ENCODE assay signal across 16 cellular contexts in genomic region chr14:89910706-89911017, GRCh38. TPM values are rescaled to one million over a fixed set of nuclear protein-coding genes. Genes with fewer than 3 reads are reported as not detected.
A peak's percentile ranks its signal among the peaks of the same experiment; 100 is the strongest.
DNase-seq lines count a peak whose midpoint lies in the region; ATAC-seq, FAIRE-seq and TF ChIP-seq lines count a peak whose summit lies in the region.
"Had no signal": no experiment of that assay in that cellular context is flagged by ENCODE, and none has a peak within 500 bp of the region (broad histone marks: within the 10 kb centered on the region; RNA-seq: fewer than 3 reads in every experiment).

No MANE protein-coding gene starts in this region.

- H3K9me3 ChIP-seq in A549: no peaks in the 10 kb centered on the region
- H3K9me3 ChIP-seq in pancreas: no peaks in the 10 kb centered on the region
- H3K9me3 ChIP-seq in aorta (ENCODE audit: control insufficient read depth, low read length): no peaks in the 10 kb centered on the region
- H3K9me3 ChIP-seq in BE2C: no peaks in the 10 kb centered on the region
- H3K9me3 ChIP-seq: left ventricle myocardium inferior had no signal

- peak; percentile 33 to 53; a peak in 2 of 6 replicates for ATAC-seq in A549
- ATAC-seq in pancreas: peak in 2 of 4 donors; percentile 44 to 59
- no peak for ATAC-seq in GM21515 (IDR thresholded peaks at IDR 0.05; ENCODE audit: unreplicated experiment)
- no peak for ATAC-seq in aorta (ENCODE audit: low FRiP score)
- ATAC-seq: activated T-cell treated with anti-CD3 and anti-CD28 coated beads, Interleukin-2, amount 50 U/mL, for 72 hours had no signal

- TF ChIP-seq RAD21 in A549 (conservative IDR thresholded peaks at IDR 0.05 in 1 of 2, IDR thresholded peaks at IDR 0.05 in 1 of 2): no peak

- 12% methylated on average over 5 of the region's 5 CpGs for WGBS in A549 (ENCODE audit: missing lambda C conversion rate)
- 11 to 15% methylated on average over 5 of the region's 5 CpGs for WGBS in pancreas, 2 donors
- WGBS in aorta, 2 donors: 6 to 13% methylated on average over 5 of the region's 5 CpGs

- intact Hi-C loops in pancreas (cut with DNase I) (loop anchor here in 1 of 3 donors (5.0 kb wide), 1 partner anchor 883 kb away; no protein-coding TSS in a partner anchor), aorta (cut with DNase I) (loop anchor here in 1 of 2 donors (5.0 to 10.0 kb wide), 4 partner anchors 96 to 883 kb away; partner anchors contain the start of gene FOXN3)

- DNase-seq in A549 (ENCODE audit: low read depth in 1 of 2, low spot score in 1 of 2): peak in 1 of 2 experiments; percentile 42
- peak; percentile 16 for DNase-seq in kidney tubule cell (ENCODE audit: low spot score)
- no peak for DNase-seq in pancreas
- DNase-seq in HUDEP-2 (lab: John Stamatoyannopoulos, UW; ENCODE audit: unreplicated experiment in 76 of 76): no peak
- no peak for DNase-seq in aorta
- DNase-seq in BE2C: no peak
- DNase-seq: activated T-cell treated with anti-CD3 and anti-CD28 coated beads, Interleukin-2, amount 50 U/mL, for 72 hours; CD8-positive, alpha-beta memory T cell; left ventricle myocardium inferior; NCI-H1436 treated with DMSO at 0.1 percent for 48 hours; NCI-H345; SHP77; stimulated activated naive CD4-positive, alpha-beta T cell treated with Interleukin-2 at 50 U/mL for 16 hours had no signal

- FAIRE-seq in A549 (lab: Jason Lieb, UNC) (no peak), pancreas (lab: Jason Lieb, UNC) (peak; percentile 29)
- FAIRE-seq: colon had no signal

- POLR2A ChIA-PET in A549 (lab: Yijun Ruan, JAX): no interaction called here

- no peak for TF ChIP-seq POLR2A in A549 (IDR thresholded peaks at IDR 0.05; ENCODE audit: low read length)

- no peak for TF ChIP-seq EP300 in A549 (IDR thresholded peaks at IDR 0.05)

- no peaks in the 10 kb centered on the region for H3K27me3 ChIP-seq in pancreas
- no peaks in the 10 kb centered on the region for H3K27me3 ChIP-seq in aorta (ENCODE audit: control insufficient read depth in 1 of 2, insufficient read depth in 2 of 2, low read length in 1 of 2)
- no peaks in the 10 kb centered on the region for H3K27me3 ChIP-seq in BE2C

- H3K36me3 ChIP-seq in pancreas: no peaks in the 10 kb centered on the region
- H3K36me3 ChIP-seq in aorta (ENCODE audit: control insufficient read depth in 1 of 2, insufficient read depth in 2 of 2, low read length in 1 of 2): no peaks in the 10 kb centered on the region
- H3K36me3 ChIP-seq in BE2C: no peaks in the 10 kb centered on the region
- H3K36me3 ChIP-seq: left ventricle myocardium inferior had no signal

- TF ChIP-seq CTCF in A549 (IDR thresholded peaks at IDR 0.05) (no peak), VCaP (conservative IDR thresholded peaks at IDR 0.05) (no peak), pancreas (IDR thresholded peaks at IDR 0.05) (no peak), BE2C (IDR thresholded peaks at IDR 0.05; ENCODE audit: low read depth, low read length) (no peak)

- 0 out of 3 replicates have a peak overlapping the region, but pooled peaks have one; percentile 4 for H3K4me3 ChIP-seq in A549
- peak overlapping the region in 1 of 4 donors; percentile 2 for H3K4me3 ChIP-seq in pancreas
- H3K4me3 ChIP-seq in aorta (ENCODE audit: low read length in 2 of 2): no peak overlapping the region
- H3K4me3 ChIP-seq in BE2C (ENCODE audit: low read depth, low read length): no peak overlapping the region
- H3K4me3 ChIP-seq: left ventricle myocardium inferior had no signal

- peaks cover 35% of the 10 kb centered on the region for H3K4me1 ChIP-seq in A549
- H3K4me1 ChIP-seq in pancreas: peaks cover 3 to 11% (median 5%) of the 10 kb centered on the region in 3 donors
- no peaks in the 10 kb centered on the region for H3K4me1 ChIP-seq in aorta (ENCODE audit: control insufficient read depth in 1 of 2, insufficient read depth in 2 of 2, low read length in 2 of 2)
- H3K4me1 ChIP-seq in BE2C: peaks cover 3% of the 10 kb centered on the region; the same call in 1 of the 2 replicates

- peak overlapping the region; percentile 67 for H3K4me2 ChIP-seq in A549

- CTCF ChIA-PET in A549 (lab: Yijun Ruan, JAX): interaction anchor here (0.8 to 1.3 kb wide), 6 partner anchors 11 to 883 kb away, joined by 3 to 6 read pairs (median 3); no protein-coding TSS in a partner anchor

- H3K27ac ChIP-seq in A549 (peak overlapping the region; percentile 59 to 78; a peak in 5 of 6 replicates), VCaP (peak overlapping the region; percentile 93), pancreas (peak overlapping the region in 1 of 4 donors; percentile 10), aorta (ENCODE audit: low read depth in 1 of 2, low read length in 2 of 2) (no peak overlapping the region)
- H3K27ac ChIP-seq: left ventricle myocardium inferior had no signal

TF ChIP-seq in A549, 52 proteins besides CTCF, POLR2A, EP300 and RAD21:
- TF ChIP-seq ZC3H11A (IDR thresholded peaks at IDR 0.05) (no peak), KDM5A (IDR thresholded peaks at IDR 0.05) (no peak), TFCP2L1 (CRISPR knock-in tag; IDR thresholded peaks at IDR 0.05) (no peak), RCOR1 (IDR thresholded peaks at IDR 0.05; ENCODE audit: low read depth, low read length) (no peak), CHD2 (IDR thresholded peaks at IDR 0.05; ENCODE audit: low read length, partially characterized antibody) (no peak), SMC3 (IDR thresholded peaks at IDR 0.05) (no peak), MAZ (IDR thresholded peaks at IDR 0.05; ENCODE audit: borderline replicate concordance, low read depth, low read length) (no peak), EHF (CRISPR knock-in tag; IDR thresholded peaks at IDR 0.05) (no peak), HEYL (CRISPR knock-in tag; IDR thresholded peaks at IDR 0.05) (no peak), CHD4 (IDR thresholded peaks at IDR 0.05; ENCODE audit: borderline replicate concordance) (no peak), E2F6 (IDR thresholded peaks at IDR 0.05; ENCODE audit: borderline replicate concordance, low read depth) (no peak), PBX3 (IDR thresholded peaks at IDR 0.05) (no peak), KDM1A (IDR thresholded peaks at IDR 0.05; ENCODE audit: low read depth) (no peak), HDAC2 (IDR thresholded peaks at IDR 0.05) (no peak), HOXB5 (CRISPR knock-in tag; IDR thresholded peaks at IDR 0.05) (no peak), BCL3 (IDR thresholded peaks at IDR 0.05) (no peak), EHMT2 (IDR thresholded peaks at IDR 0.05; ENCODE audit: low read depth) (no peak)
TF ChIP-seq in A549: peak in this region for 0.

RNA-seq across cellular contexts. Expression of gene EFCAB11, which starts 43.9 kb away (rescaled TPM):
- polyA plus RNA-seq in A549 (2011; rRNA removed) (10.8 and 18.8 TPM in 2 replicates), A549 (2017; fragmentation: RNase III; extraction: RNeasy Plus Mini Kit Qiagen cat#74134 plus additional on column Dnase treatment) (16.7 to 19.6 TPM (median 19.2 TPM) in 3 replicates), pancreas (1 to 10 TPM; 1.3 to 3.8 TPM), aorta (1 to 10 TPM; 5.1 to 8.8 TPM)
- polyA plus RNA-seq in A549 (2012; cell fraction: cytosol; rRNA removed): 4.6 and 6.3 TPM in 2 replicates
- polyA plus RNA-seq in A549 (2012; cell fraction: nucleus; rRNA removed): 1.4 and 3.4 TPM in 2 replicates
- polyA minus RNA-seq in A549 (2011; rRNA and poly(A)+ RNA removed): 2.1 and 4.0 TPM in 2 replicates
- total RNA-seq in pancreas (1 to 10 TPM; 1.7 to 5.8 (median 2.6) TPM), aorta (1 to 10 TPM; 3.4 to 7.5 TPM)
- 2.8 TPM for polyA plus RNA-seq in BE2C (2012; ENCODE audit: insufficient read depth, insufficient read length, low read depth)

RNA-seq across cellular contexts. Expression of gene TDP1, which starts 45.1 kb away (rescaled TPM):
- polyA plus RNA-seq in A549 (2011; rRNA removed) (21.4 and 21.6 TPM in 2 replicates), A549 (2017; fragmentation: RNase III; extraction: RNeasy Plus Mini Kit Qiagen cat#74134 plus additional on column Dnase treatment) (14.7 to 15.3 TPM (median 15.2 TPM) in 3 replicates), pancreas (1 to 10 TPM; 2.2 to 2.6 TPM), aorta (1 to 10 TPM; 3.5 to 4.5 TPM)
- polyA plus RNA-seq in A549 (2012; cell fraction: cytosol; rRNA removed): 12.5 and 13.6 TPM in 2 replicates
- 8.4 and 10.4 TPM in 2 replicates for polyA plus RNA-seq in A549 (2012; cell fraction: nucleus; rRNA removed)
- polyA minus RNA-seq in A549 (2011; rRNA and poly(A)+ RNA removed): 27.2 and 28.2 TPM in 2 replicates
- total RNA-seq in pancreas (1 to 10 TPM; 4.9 to 9.5 (median 6.8) TPM), aorta (10 to 100 TPM; 10.4 to 13.3 TPM)
- 6.9 TPM for polyA plus RNA-seq in BE2C (2012; ENCODE audit: insufficient read depth, insufficient read length, low read depth)

Comparison
In these comparisons a context has a peak if more than half of its experiments do, and no peak if none do; other contexts are left out.
1. ATAC-seq: peak in A549 (2 of 2); none in GM21515 (single experiment) and aorta (single experiment).
2. H3K27ac ChIP-seq: peak in A549 (2 of 2) and VCaP (single experiment); none in aorta (0 of 2).